9 cellular contexts compared by ENCODE assay signal in the genomic region with DNA sequence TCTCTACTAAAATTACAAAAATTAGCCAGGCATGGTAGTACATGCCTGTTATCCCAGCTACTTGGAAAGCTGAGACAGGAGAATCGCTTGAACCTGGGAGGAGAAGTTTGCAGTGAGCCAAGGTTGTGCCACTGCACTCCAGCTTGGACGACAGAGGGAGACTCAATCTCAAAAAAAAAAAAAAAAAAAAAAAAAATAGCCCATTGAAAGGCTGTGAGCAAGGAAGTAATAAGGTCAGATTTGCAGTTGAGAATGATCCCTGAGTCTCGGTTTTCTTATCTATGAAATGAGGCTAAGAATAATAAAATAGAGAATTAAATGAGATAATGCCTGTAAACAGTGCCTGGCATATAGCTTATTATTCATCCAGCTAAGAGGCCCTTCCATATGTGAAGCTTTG. TPM values are rescaled to one million over a fixed set of nuclear protein-coding genes. Genes with fewer than 3 reads are reported as not detected.
DNase-seq lines count a peak whose midpoint lies in the region; ATAC-seq, FAIRE-seq and TF ChIP-seq lines count a peak whose summit lies in the region.
"Had no signal": no experiment of that assay in that cellular context is flagged by ENCODE, and none has a peak within 500 bp of the region (broad histone marks: within the 10 kb centered on the region; RNA-seq: fewer than 3 reads in every experiment).

No MANE protein-coding gene starts in this region.

- H3K9me3 ChIP-seq in T-helper 17 cell (ENCODE audit: control insufficient read depth, low read length, poor library complexity, severe bottlenecking) (no peaks in the 10 kb centered on the region), keratinocyte (ENCODE audit: control insufficient read depth, low read depth, low read length) (no peaks in the 10 kb centered on the region), thymus (ENCODE audit: control insufficient read depth) (no peaks in the 10 kb centered on the region)
- H3K9me3 ChIP-seq: MG63 had no signal

- H3K4me3 Mint-ChIP-seq in T-helper 17 cell = peak overlapping the region; percentile 98

- no peak overlapping the region for H3K9ac ChIP-seq in keratinocyte (ENCODE audit: control insufficient read depth, extremely low read depth, insufficient read depth, low read length)

- H3K27me3 Mint-ChIP-seq in T-helper 17 cell = no peaks in the 10 kb centered on the region

- peaks cover 3% of the 10 kb centered on the region for H3K9me1 ChIP-seq in keratinocyte (ENCODE audit: control insufficient read depth, extremely low read depth, insufficient read depth, low read length)

- H3K4me1 Mint-ChIP-seq in T-helper 17 cell = peaks cover 31% of the 10 kb centered on the region

- TF ChIP-seq CTCF in keratinocyte (optimal IDR thresholded peaks at IDR 0.05 in 1 of 3, IDR thresholded peaks at IDR 0.05 in 1 of 3, conservative IDR thresholded peaks at IDR 0.05 in 1 of 3; ENCODE audit: extremely low read depth in 1 of 3, insufficient read depth in 2 of 3, low read length in 3 of 3) = no peak

- peaks cover 18 to 23% of the 10 kb centered on the region in 2 experiments for H3K36me3 ChIP-seq in keratinocyte (ENCODE audit: control insufficient read depth in 2 of 2, extremely low read depth in 1 of 2, insufficient read depth in 2 of 2, low read length in 2 of 2)
- H3K36me3 ChIP-seq in thymus (ENCODE audit: control insufficient read depth, insufficient read depth) = peaks cover 16% of the 10 kb centered on the region

- DNase-seq in NCI-H1105 treated with DMSO at 0.1 percent for 48 hours (lab: John Stamatoyannopoulos, UW) (peak; percentile 52), NCI-H1105 (lab: John Stamatoyannopoulos, UW) (no peak), T-helper 17 cell (no peak), keratinocyte (ENCODE audit: low read depth, low spot score) (no peak)

- H3K27me3 ChIP-seq in keratinocyte (ENCODE audit: control insufficient read depth, extremely low read depth, insufficient read depth, low read length) = no peaks in the 10 kb centered on the region
- H3K27me3 ChIP-seq in thymus (ENCODE audit: control insufficient read depth, insufficient read depth) = no peaks in the 10 kb centered on the region
- H3K27me3 ChIP-seq: MG63 had no signal

- H4K20me1 ChIP-seq in keratinocyte (ENCODE audit: control insufficient read depth, extremely low read depth, insufficient read depth, low read length) = peaks cover 43% of the 10 kb centered on the region

- peaks cover 4% of the 10 kb centered on the region for H3K36me3 Mint-ChIP-seq in T-helper 17 cell (ENCODE audit: low read depth)

- H3K79me2 ChIP-seq in keratinocyte (ENCODE audit: control insufficient read depth, insufficient read depth, low read length) = no peaks in the 10 kb centered on the region

- H3K4me2 ChIP-seq in keratinocyte (ENCODE audit: control insufficient read depth, extremely low read depth, insufficient read depth, low read depth, low read length) = peak overlapping the region; percentile 75

- H3K4me1 ChIP-seq in keratinocyte (ENCODE audit: control insufficient read depth, extremely low read depth, insufficient read depth, low read length) (peaks cover 15% of the 10 kb centered on the region), thymus (ENCODE audit: control insufficient read depth, insufficient read depth, low read length) (peaks cover 13% of the 10 kb centered on the region)

- WGBS in thymus = 72% methylated on average over 3 of the region's 3 CpGs

- H2AFZ ChIP-seq in keratinocyte (ENCODE audit: control insufficient read depth, low read length) = no peak overlapping the region

- H3K27ac ChIP-seq in keratinocyte (ENCODE audit: control insufficient read depth, insufficient read depth, low read length) = no peak overlapping the region
- H3K27ac ChIP-seq in thymus (ENCODE audit: low read depth) = no peak overlapping the region

- FAIRE-seq in keratinocyte (lab: Jason Lieb, UNC) = no peak

- peak overlapping the region; percentile 98 for H3K27ac Mint-ChIP-seq in T-helper 17 cell

- dilution Hi-C loops in keratinocyte (cut with MboI; ENCODE audit: extremely low pct_ligation_motif_present, low sequenced_read_pairs) = no loop called here

- ATAC-seq in T-helper 17 cell = no peak
- ATAC-seq in HG03280 (IDR thresholded peaks at IDR 0.05; ENCODE audit: unreplicated experiment) = no peak
- ATAC-seq in GM21390 (IDR thresholded peaks at IDR 0.05; ENCODE audit: unreplicated experiment) = no peak
- ATAC-seq in GM19395 (IDR thresholded peaks at IDR 0.05; ENCODE audit: unreplicated experiment) = no peak

- H3K4me3 ChIP-seq in keratinocyte (ENCODE audit: control insufficient read depth in 2 of 3, extremely low read depth in 1 of 3, insufficient read depth in 2 of 3, low read depth in 1 of 3, low read length in 3 of 3) (no peak overlapping the region), thymus (ENCODE audit: low read length) (peak overlapping the region; percentile 71)

RNA-seq across cellular contexts. Expression of gene PDK2, which starts 1.3 kb away (rescaled TPM):
- 10 to 100 TPM; 19.9 to 20.9 TPM for total RNA-seq in T-helper 17 cell
- polyA plus RNA-seq in keratinocyte = 7.5 to 24.1 TPM (median 8.6 TPM) in 3 replicates
- polyA plus RNA-seq in keratinocyte (2011; ENCODE audit: low read depth) = 2.1 TPM
- polyA plus RNA-seq in keratinocyte (2011; cell fraction: cytosol; rRNA removed) = 19.2 and 30.7 TPM in 2 replicates
- 21.7 and 30.4 TPM in 2 replicates for polyA plus RNA-seq in keratinocyte (2011; cell fraction: nucleus; rRNA removed)
- 5.9 and 11.2 TPM in 2 replicates for polyA plus RNA-seq in keratinocyte (2012; ENCODE audit: low replicate concordance)
- 21.8 to 28.3 TPM (median 21.9 TPM) in 3 replicates for polyA minus RNA-seq in keratinocyte
- 18.8 TPM for polyA minus RNA-seq in keratinocyte (2011; cell fraction: cytosol; rRNA and poly(A)+ RNA removed)
- 11.7 and 14.0 TPM in 2 replicates for polyA minus RNA-seq in keratinocyte (2011; cell fraction: nucleus; rRNA and poly(A)+ RNA removed)
- polyA plus RNA-seq in thymus = 14.5 TPM

RNA-seq across cellular contexts. Expression of gene SAMD14, which starts 36.2 kb away (rescaled TPM):
- 1 to 10 TPM; 1.7 to 5.8 TPM for total RNA-seq in T-helper 17 cell
- polyA plus RNA-seq in keratinocyte = 0.02 to 0.06 TPM in 2 of 3 replicates, not detected in the other
- not detected for polyA plus RNA-seq in keratinocyte (2011; ENCODE audit: low read depth)
- polyA plus RNA-seq in keratinocyte (2011; cell fraction: cytosol; rRNA removed) = 0.06 TPM in 1 of 2 replicates, not detected in the other
- 0.10 and 0.24 TPM in 2 replicates for polyA plus RNA-seq in keratinocyte (2011; cell fraction: nucleus; rRNA removed)
- polyA plus RNA-seq in keratinocyte (2012; ENCODE audit: low replicate concordance) = 0.08 and 0.16 TPM in 2 replicates
- polyA minus RNA-seq in keratinocyte = not detected in 3 replicates
- not detected for polyA minus RNA-seq in keratinocyte (2011; cell fraction: cytosol; rRNA and poly(A)+ RNA removed)
- not detected in 2 replicates for polyA minus RNA-seq in keratinocyte (2011; cell fraction: nucleus; rRNA and poly(A)+ RNA removed)
- polyA plus RNA-seq in thymus = 0.62 TPM

RNA-seq across cellular contexts. Expression of gene ITGA3, which starts 37.9 kb away (rescaled TPM):
- 10 to 100 TPM in 1 of 2 donors, 1 to 10 TPM in 1; 8.0 to 10.6 TPM for total RNA-seq in T-helper 17 cell
- polyA plus RNA-seq in keratinocyte (427 to 733 TPM (median 708 TPM) in 3 replicates), thymus (27.7 TPM)
- polyA plus RNA-seq in keratinocyte (2011; ENCODE audit: low read depth) = 311 TPM
- polyA plus RNA-seq in keratinocyte (2011; cell fraction: cytosol; rRNA removed) = 216 and 405 TPM in 2 replicates
- 1,779 and 2,144 TPM in 2 replicates for polyA plus RNA-seq in keratinocyte (2011; cell fraction: nucleus; rRNA removed)
- 460 and 965 TPM in 2 replicates for polyA plus RNA-seq in keratinocyte (2012; ENCODE audit: low replicate concordance)
- polyA minus RNA-seq in keratinocyte = 1,193 to 2,515 TPM (median 1,361 TPM) in 3 replicates
- polyA minus RNA-seq in keratinocyte (2011; cell fraction: cytosol; rRNA and poly(A)+ RNA removed) = 897 TPM
- 2,521 and 2,609 TPM in 2 replicates for polyA minus RNA-seq in keratinocyte (2011; cell fraction: nucleus; rRNA and poly(A)+ RNA removed)

RNA-seq across cellular contexts. Expression of gene PPP1R9B, which starts 56.7 kb away (rescaled TPM):
- 100 to 1,000 TPM in 1 of 2 donors, 10 to 100 TPM in 1; 82.9 to 111 TPM for total RNA-seq in T-helper 17 cell
- 15.2 to 18.2 TPM (median 16.1 TPM) in 3 replicates for polyA plus RNA-seq in keratinocyte
- polyA plus RNA-seq in keratinocyte (2011; ENCODE audit: low read depth) = 22.8 TPM
- 8.3 and 13.7 TPM in 2 replicates for polyA plus RNA-seq in keratinocyte (2011; cell fraction: cytosol; rRNA removed)
- polyA plus RNA-seq in keratinocyte (2011; cell fraction: nucleus; rRNA removed) = 28.4 and 30.6 TPM in 2 replicates
- polyA plus RNA-seq in keratinocyte (2012; ENCODE audit: low replicate concordance) = 14.4 and 28.8 TPM in 2 replicates
- polyA minus RNA-seq in keratinocyte = 16.8 to 19.3 TPM (median 18.8 TPM) in 3 replicates
- polyA minus RNA-seq in keratinocyte (2011; cell fraction: cytosol; rRNA and poly(A)+ RNA removed) = 31.7 TPM
- polyA minus RNA-seq in keratinocyte (2011; cell fraction: nucleus; rRNA and poly(A)+ RNA removed) = 12.8 and 15.4 TPM in 2 replicates
- 47.9 TPM for polyA plus RNA-seq in thymus
